11 cellular contexts compared by ENCODE assay signal in genomic region chr22:40247976-40248375, GRCh38.
DNase-seq lines count a peak whose midpoint lies in the region; ATAC-seq and TF ChIP-seq lines count a peak whose summit lies in the region.
"Had no signal": no experiment of that assay in that cellular context is flagged by ENCODE, and none has a peak within 500 bp of the region (broad histone marks: within the 10 kb centered on the region; RNA-seq: fewer than 3 reads in every experiment).

No MANE protein-coding gene starts in this region.

- no peaks in the 10 kb centered on the region for H4K20me1 ChIP-seq in SK-N-SH (ENCODE audit: insufficient read depth)

- H3K79me2 ChIP-seq in SK-N-SH (ENCODE audit: insufficient read depth): peaks cover 19% of the 10 kb centered on the region

- H3K4me1 ChIP-seq in SK-N-SH (ENCODE audit: control insufficient read depth in 1 of 2, insufficient read depth in 2 of 2, low read depth in 1 of 2, low read length in 1 of 2): peaks cover 0 to 5% of the 10 kb centered on the region in 2 experiments; a peak in 1 of 4 replicates
- H3K4me1 ChIP-seq in ascending aorta: no peaks in the 10 kb centered on the region

- H3K9me2 ChIP-seq in SK-N-SH: no peaks in the 10 kb centered on the region

- no peaks in the 10 kb centered on the region for H3K27me3 ChIP-seq in SK-N-SH (ENCODE audit: insufficient read depth)
- no peaks in the 10 kb centered on the region for H3K27me3 ChIP-seq in ascending aorta

- no peaks in the 10 kb centered on the region for H3K36me3 ChIP-seq in SK-N-SH (replicated peaks in 1 of 2; ENCODE audit: control insufficient read depth in 1 of 2, insufficient read depth in 2 of 2, low read length in 1 of 2)
- peaks cover 4 to 8% of the 10 kb centered on the region in 2 donors for H3K36me3 ChIP-seq in ascending aorta

- no peak for ATAC-seq in GM21737 (IDR thresholded peaks at IDR 0.05; ENCODE audit: unreplicated experiment)

- H3K9me3 ChIP-seq in SK-N-SH (no peaks in the 10 kb centered on the region), ascending aorta (no peaks in the 10 kb centered on the region)

- H3K9ac ChIP-seq in SK-N-SH: no peak overlapping the region

- H3K4me3 ChIP-seq in SK-N-SH (ENCODE audit: low read depth in 2 of 2, low read length in 1 of 2) (no peak overlapping the region), ascending aorta (no peak overlapping the region)

- no peak for TF ChIP-seq RAD21 in SK-N-SH (IDR thresholded peaks at IDR 0.05; ENCODE audit: low read length)

- no peak for TF ChIP-seq CTCF in SK-N-SH (IDR thresholded peaks at IDR 0.05)
- no peak for TF ChIP-seq CTCF in ascending aorta (IDR thresholded peaks at IDR 0.05)

- intact Hi-C loops in ascending aorta (cut with DNase I): no loop called here

- H3K27ac ChIP-seq in SK-N-SH (ENCODE audit: low read depth in 2 of 2, low read length in 1 of 2) (no peak overlapping the region), ascending aorta (no peak overlapping the region)

- TF ChIP-seq EP300 in SK-N-SH (IDR thresholded peaks at IDR 0.05; ENCODE audit: borderline replicate concordance in 1 of 2, low read depth in 1 of 2, low read length in 1 of 2): no peak

- H3K27me3 Mint-ChIP-seq in immature natural killer cell (ENCODE audit: low read depth in 3 of 3): peaks cover 0 to 10% (median 4%) of the 10 kb centered on the region in 3 donors

- 82% methylated on average over 3 of the region's 6 CpGs for WGBS in SK-N-SH (ENCODE audit: low lambda C conversion rate)

- peaks cover 0 to 13% (median 9%) of the 10 kb centered on the region in 3 donors for H3K36me3 Mint-ChIP-seq in immature natural killer cell

- CTCF ChIA-PET in SK-N-SH (lab: Yijun Ruan, JAX): no interaction called here

- no peak overlapping the region for H3K4me2 ChIP-seq in SK-N-SH

- H3K27ac Mint-ChIP-seq in immature natural killer cell: peak overlapping the region; percentile 79 to 92 (median 87)

- peak overlapping the region; percentile 72 to 82 (median 79) for H3K4me3 Mint-ChIP-seq in immature natural killer cell

- no peaks in the 10 kb centered on the region for H3F3A ChIP-seq in SK-N-SH (replicated peaks; ENCODE audit: insufficient read depth)

- POLR2A ChIA-PET in SK-N-SH (lab: Yijun Ruan, JAX): no interaction called here

- no peaks in the 10 kb centered on the region for H3K9me3 Mint-ChIP-seq in immature natural killer cell

- no peak overlapping the region for H2AFZ ChIP-seq in SK-N-SH (ENCODE audit: low read depth)

- DNase-seq in T-helper 2 cell (peak in 4 of 5 experiments; percentile 39 to 97 (median 65)), activated T-cell treated with anti-CD3 and anti-CD28 coated beads for 48 hours (ENCODE audit: low read depth) (peak; percentile 55), immature natural killer cell (peak; percentile 88 to 91 (median 91)), SK-N-SH (no peak), Ammon's horn (ENCODE audit: low spot score) (no peak), ascending aorta (ENCODE audit: low spot score in 2 of 2) (no peak)
- peak; percentile 41 to 72 for DNase-seq in stimulated activated CD8-positive, alpha-beta memory T cell treated with anti-CD3 and anti-CD28 coated beads, Interleukin-7, amount 100 ng/mL, for 48 hours (ENCODE audit: extremely low read depth in 1 of 2, low read depth in 1 of 2)
- DNase-seq: caudate nucleus, NCI-H1436, occipital lobe had no signal

- H3K4me1 Mint-ChIP-seq in immature natural killer cell: peaks cover 56 to 79% of the 10 kb centered on the region in 2 donors

TF ChIP-seq in SK-N-SH, 30 proteins besides CTCF, POLR2A, EP300 and RAD21:
- no peak for TF ChIP-seq TAF1 (IDR thresholded peaks at IDR 0.05; ENCODE audit: borderline replicate concordance, low read depth, low read length)
- no peak for TF ChIP-seq YY1 (IDR thresholded peaks at IDR 0.05; ENCODE audit: low read depth)
- TF ChIP-seq SIN3A (IDR thresholded peaks at IDR 0.05; ENCODE audit: borderline replicate concordance, low read depth, low read length): no peak

Comparison
In these comparisons a context has a peak if more than half of its experiments do, and no peak if none do; other contexts are left out.
1. DNase-seq: peak in T-helper 2 cell (4 of 5), activated T-cell treated with anti-CD3 and anti-CD28 coated beads for 48 hours (single experiment), immature natural killer cell (3 of 3) and stimulated activated CD8-positive, alpha-beta memory T cell treated with anti-CD3 and anti-CD28 coated beads, Interleukin-7, amount 100 ng/mL, for 48 hours (2 of 2); none in SK-N-SH (single experiment), Ammon's horn (single experiment) and ascending aorta (0 of 2).